In the genomic region with DNA sequence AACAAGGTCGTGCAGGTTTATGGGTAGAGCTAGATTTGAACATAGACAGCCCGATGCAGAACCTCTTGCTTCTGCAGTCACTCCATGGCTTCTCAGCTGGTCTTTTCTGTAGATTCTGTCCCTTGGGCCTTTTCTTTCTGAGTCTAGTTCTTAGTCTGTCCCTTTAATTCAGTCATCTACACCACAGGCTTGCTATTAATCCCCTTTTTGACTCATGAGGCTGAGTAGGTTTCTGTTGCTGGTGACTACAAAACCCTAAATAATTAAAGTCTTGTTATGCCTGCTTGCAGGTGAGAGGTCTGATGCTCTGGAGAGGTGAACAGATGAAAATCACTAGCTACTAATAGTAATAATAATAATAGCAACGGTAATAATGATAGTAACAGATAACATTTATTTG, we compare ENCODE assay signal across 1 cellular context.
A peak's percentile ranks its signal among the peaks of the same experiment; 100 is the strongest.
TF ChIP-seq lines count a peak whose summit lies in the region.

No MANE protein-coding gene starts in this region.

TF ChIP-seq in GM12878, 131 proteins besides CTCF, POLR2A, EP300 and RAD21:
- TF ChIP-seq JUNB (IDR thresholded peaks at IDR 0.05) (0 out of 2 replicates have a peak, but pooled peaks have one; percentile 21), TCF3 (IDR thresholded peaks at IDR 0.05; ENCODE audit: borderline replicate concordance, insufficient read depth, low read depth, low read length) (no peak)
TF ChIP-seq in GM12878: peak in this region for 1.
